In the genomic region with DNA sequence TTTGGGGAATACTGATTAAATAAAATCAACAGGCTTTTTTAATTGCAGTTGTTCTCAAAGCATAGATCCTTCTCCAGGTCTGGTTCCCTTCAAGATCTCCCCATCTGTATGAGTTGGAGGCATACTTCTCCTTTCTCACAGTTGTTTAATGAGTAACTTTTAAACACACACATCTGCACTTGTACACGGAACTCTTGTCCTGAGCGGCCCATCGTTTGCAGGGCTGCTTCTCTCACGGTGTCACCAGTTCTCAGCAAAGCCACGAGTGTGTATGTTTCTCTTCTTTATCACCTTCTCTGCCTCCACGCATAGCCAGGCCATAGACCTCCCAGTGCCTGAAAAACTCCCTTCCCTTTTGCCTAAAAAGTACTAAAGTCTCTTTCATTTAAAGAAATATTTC, we compare ENCODE assay signal across 12 cellular contexts.
A peak's percentile ranks its signal among the peaks of the same experiment; 100 is the strongest.
DNase-seq lines count a peak whose midpoint lies in the region; ATAC-seq and TF ChIP-seq lines count a peak whose summit lies in the region.
"Had no signal": no experiment of that assay in that cellular context is flagged by ENCODE, and none has a peak within 500 bp of the region (broad histone marks: within the 10 kb centered on the region; RNA-seq: fewer than 3 reads in every experiment).

No MANE protein-coding gene starts in this region.

- peak; percentile 95 for ATAC-seq in GM21423 (IDR thresholded peaks at IDR 0.05; ENCODE audit: unreplicated experiment)
- ATAC-seq in HG03108 (IDR thresholded peaks at IDR 0.05; ENCODE audit: unreplicated experiment), result peak; percentile 93
- ATAC-seq: GM23338, WTC11 had no signal

- no peak for TF ChIP-seq CTCF in kidney epithelial cell (IDR thresholded peaks at IDR 0.05; ENCODE audit: insufficient read depth, low read length, poor library complexity, severe bottlenecking)

- H3K36me3 ChIP-seq in kidney epithelial cell (ENCODE audit: control insufficient read depth, insufficient read depth, low read length), result no peaks in the 10 kb centered on the region
- H3K36me3 ChIP-seq: suprapubic skin had no signal

- no peaks in the 10 kb centered on the region for H3K27me3 ChIP-seq in kidney epithelial cell (ENCODE audit: control insufficient read depth, insufficient read depth, low read length)
- H3K27me3 ChIP-seq: suprapubic skin had no signal

- H3K4me3 ChIP-seq in kidney epithelial cell (ENCODE audit: low read depth, low read length), result no peak overlapping the region
- H3K4me3 ChIP-seq: GM23338, suprapubic skin had no signal

- DNase-seq in DMS53 (lab: John Stamatoyannopoulos, UW) (peak; percentile 81), kidney epithelial cell (ENCODE audit: low read depth) (peak; percentile 19), NCI-H2171 treated with DMSO at 0.1 percent for 48 hours (lab: John Stamatoyannopoulos, UW) (no peak), NCI-H1930 (lab: John Stamatoyannopoulos, UW) (no peak), SK-N-DZ (ENCODE audit: low spot score) (no peak)
- no peak for DNase-seq in stimulated activated CD4-positive, alpha-beta T cell treated with anti-CD3 and anti-CD28 coated beads, Interleukin-2, amount 100 ng/mL, for 48 hours
- DNase-seq: stimulated activated CD4-positive, alpha-beta T cell treated with anti-CD3 and anti-CD28 coated beads, Interleukin-4, amount 100 ng/mL, for 4 hours had no signal

Comparison
In these comparisons a context has a peak if more than half of its experiments do, and no peak if none do; other contexts are left out.
1. DNase-seq: peak in DMS53 (single experiment) and kidney epithelial cell (single experiment); none in NCI-H2171 treated with DMSO at 0.1 percent for 48 hours (single experiment), stimulated activated CD4-positive, alpha-beta T cell treated with anti-CD3 and anti-CD28 coated beads, Interleukin-2, amount 100 ng/mL, for 48 hours (0 of 2), NCI-H1930 (0 of 2) and SK-N-DZ (single experiment).